20 cellular contexts compared by ENCODE assay signal in genomic region chr3:62968128-62968527, GRCh38.
DNase-seq lines count a peak whose midpoint lies in the region; ATAC-seq and TF ChIP-seq lines count a peak whose summit lies in the region.
"Had no signal": no experiment of that assay in that cellular context is flagged by ENCODE, and none has a peak within 500 bp of the region (broad histone marks: within the 10 kb centered on the region; RNA-seq: fewer than 3 reads in every experiment).

No MANE protein-coding gene starts in this region.

- H3K4me2 ChIP-seq in GM23248 (ENCODE audit: unreplicated experiment) (no peak overlapping the region), SK-N-SH (no peak overlapping the region)
- H3K4me2 ChIP-seq: GM23338 had no signal

- no peak overlapping the region for H3K4me3 ChIP-seq in GM23248
- H3K4me3 ChIP-seq in SK-N-SH (ENCODE audit: low read depth in 2 of 2, low read length in 1 of 2), result no peak overlapping the region
- no peak overlapping the region for H3K4me3 ChIP-seq in CD8-positive, alpha-beta T cell (ENCODE audit: low read depth, low read length)
- H3K4me3 ChIP-seq: GM23338, K562 had no signal

- no peaks in the 10 kb centered on the region for H3K27me3 Mint-ChIP-seq in CD8-positive, alpha-beta T cell (ENCODE audit: low read depth)
- H3K27me3 Mint-ChIP-seq: CD4-positive, CD25-positive, alpha-beta regulatory T cell had no signal

- CTCF ChIA-PET in SK-N-SH (lab: Yijun Ruan, JAX), result no interaction called here
- CTCF ChIA-PET in CD8-positive, alpha-beta T cell (lab: Charles Lee), result no interaction called here

- no peaks in the 10 kb centered on the region for H3K9me3 Mint-ChIP-seq in CD8-positive, alpha-beta T cell
- H3K9me3 Mint-ChIP-seq: GM23338 had no signal

- H2AFZ ChIP-seq in GM23248, result no peak overlapping the region
- H2AFZ ChIP-seq in SK-N-SH (ENCODE audit: low read depth), result no peak overlapping the region
- H2AFZ ChIP-seq: GM23338 had no signal

- in situ Hi-C loops in GM23248 (cut with MboI), result no loop called here

- H3K4me1 Mint-ChIP-seq in CD8-positive, alpha-beta T cell (ENCODE audit: low read depth), result no peaks in the 10 kb centered on the region
- H3K4me1 Mint-ChIP-seq: CD4-positive, CD25-positive, alpha-beta regulatory T cell had no signal

- TF ChIP-seq CTCF in SK-N-SH (IDR thresholded peaks at IDR 0.05), result no peak
- TF ChIP-seq CTCF in CD8-positive, alpha-beta T cell (IDR thresholded peaks at IDR 0.05), result no peak

- TF ChIP-seq RAD21 in SK-N-SH (IDR thresholded peaks at IDR 0.05; ENCODE audit: low read length), result no peak

- H3K9ac ChIP-seq in GM23248, result no peak overlapping the region
- H3K9ac ChIP-seq in SK-N-SH, result no peak overlapping the region

- H3K9me3 ChIP-seq in GM23248 (ENCODE audit: low read depth) (no peaks in the 10 kb centered on the region), SK-N-SH (no peaks in the 10 kb centered on the region)
- H3K9me3 ChIP-seq in CD8-positive, alpha-beta T cell (ENCODE audit: low read length), result no peaks in the 10 kb centered on the region
- H3K9me3 ChIP-seq: BE2C had no signal

- H3K27me3 ChIP-seq in GM23248 (replicated peaks; ENCODE audit: insufficient read depth) (no peaks in the 10 kb centered on the region), SK-N-SH (ENCODE audit: insufficient read depth) (no peaks in the 10 kb centered on the region)
- H3K27me3 ChIP-seq in CD8-positive, alpha-beta T cell (ENCODE audit: insufficient read depth, low read length), result no peaks in the 10 kb centered on the region
- H3K27me3 ChIP-seq: BE2C had no signal

- H3K9me2 ChIP-seq in GM23248 (ENCODE audit: insufficient read depth) (no peaks in the 10 kb centered on the region), SK-N-SH (no peaks in the 10 kb centered on the region)

- no peak for ATAC-seq in CD8-positive, alpha-beta T cell
- ATAC-seq in activated CD4-positive, CD25-positive, alpha-beta regulatory T cell treated with anti-CD3 and anti-CD28 coated beads, Interleukin-2, amount 50 U/mL, for 24 hours, result no peak
- ATAC-seq: GM23338, K562 had no signal

- H3K4me1 ChIP-seq in GM23248 (ENCODE audit: insufficient read depth) (peaks cover 5% of the 10 kb centered on the region; the same call in 1 of the 2 replicates), SK-N-SH (ENCODE audit: control insufficient read depth in 1 of 2, insufficient read depth in 2 of 2, low read depth in 1 of 2, low read length in 1 of 2) (peaks cover 0 to 6% of the 10 kb centered on the region in 2 experiments; a peak in 1 of 4 replicates)
- no peaks in the 10 kb centered on the region for H3K4me1 ChIP-seq in CD8-positive, alpha-beta T cell (ENCODE audit: insufficient read depth, low read length)

- peak in 1 of 2 experiments; percentile 41; a peak in 1 of 4 replicates for TF ChIP-seq EP300 in SK-N-SH (IDR thresholded peaks at IDR 0.05; ENCODE audit: borderline replicate concordance in 1 of 2, low read depth in 1 of 2, low read length in 1 of 2)

- no peak overlapping the region for H3K27ac ChIP-seq in GM23248
- H3K27ac ChIP-seq in SK-N-SH (ENCODE audit: low read depth in 2 of 2, low read length in 1 of 2), result peak overlapping the region in 1 of 2 experiments; percentile 52; a peak in 1 of 4 replicates
- no peak overlapping the region for H3K27ac ChIP-seq in CD8-positive, alpha-beta T cell (ENCODE audit: low read depth, low read length)
- H3K27ac ChIP-seq: HL-60 had no signal

- H3K4me3 Mint-ChIP-seq in CD8-positive, alpha-beta T cell, result no peak overlapping the region
- H3K4me3 Mint-ChIP-seq: CD4-positive, CD25-positive, alpha-beta regulatory T cell; GM23338 had no signal

- 79 to 82% methylated on average over 3 of the region's 3 CpGs for WGBS in GM23248 (ENCODE audit: low coverage in 1 of 2, low lambda C conversion rate in 2 of 2, missing lambda C conversion rate in 2 of 2), 2 experiments
- WGBS in SK-N-SH (ENCODE audit: low lambda C conversion rate), result 23% methylated on average over 3 of the region's 3 CpGs

- intact Hi-C loops in CD8-positive, alpha-beta T cell (cut with DNase I, micrococcal nuclease), result no loop called here
- intact Hi-C loops in posterior vena cava (cut with DNase I), result no loop called here

- POLR2A ChIA-PET in SK-N-SH (lab: Yijun Ruan, JAX), result no interaction called here
- POLR2A ChIA-PET in CD8-positive, alpha-beta T cell (lab: Charles Lee), result no interaction called here

- no peaks in the 10 kb centered on the region for H3K36me3 Mint-ChIP-seq in CD8-positive, alpha-beta T cell
- H3K36me3 Mint-ChIP-seq: CD4-positive, CD25-positive, alpha-beta regulatory T cell had no signal

- DNase-seq in A172 (ENCODE audit: low spot score) (peak; percentile 39), GM23248 (peak; percentile 25), SK-N-SH (no peak), foreskin melanocyte (peak; percentile 95), NCI-H82 (lab: John Stamatoyannopoulos, UW) (no peak), posterior vena cava (ENCODE audit: low spot score) (no peak)
- no peak for DNase-seq in CD8-positive, alpha-beta T cell
- DNase-seq: 8988T; BE2C; C1 segment of cervical spinal cord; CD4-positive, CD25-positive, alpha-beta regulatory T cell; DMS153; DMS79; GF-D8; HCEC 1CT; IMR-90 had no signal

- H3K79me2 ChIP-seq in GM23248 (ENCODE audit: insufficient read depth), result no peaks in the 10 kb centered on the region
- H3K79me2 ChIP-seq in SK-N-SH (ENCODE audit: insufficient read depth), result no peaks in the 10 kb centered on the region

- H3F3A ChIP-seq in GM23248 (ENCODE audit: insufficient read depth), result no peaks in the 10 kb centered on the region
- H3F3A ChIP-seq in SK-N-SH (replicated peaks; ENCODE audit: insufficient read depth), result no peaks in the 10 kb centered on the region

- H3K36me3 ChIP-seq in GM23248 (ENCODE audit: low read depth), result no peaks in the 10 kb centered on the region
- no peaks in the 10 kb centered on the region for H3K36me3 ChIP-seq in SK-N-SH (replicated peaks in 1 of 2; ENCODE audit: control insufficient read depth in 1 of 2, insufficient read depth in 2 of 2, low read length in 1 of 2)
- no peaks in the 10 kb centered on the region for H3K36me3 ChIP-seq in CD8-positive, alpha-beta T cell (ENCODE audit: insufficient read depth, low read length)
- H3K36me3 ChIP-seq: BE2C had no signal

- H3K27ac Mint-ChIP-seq in CD8-positive, alpha-beta T cell, result no peak overlapping the region
- H3K27ac Mint-ChIP-seq: CD4-positive, CD25-positive, alpha-beta regulatory T cell; GM23338 had no signal

- H4K20me1 ChIP-seq in GM23248 (ENCODE audit: insufficient read depth) (no peaks in the 10 kb centered on the region), SK-N-SH (ENCODE audit: insufficient read depth) (no peaks in the 10 kb centered on the region)

TF ChIP-seq in SK-N-SH, 30 proteins besides CTCF, POLR2A, EP300 and RAD21:
- TF ChIP-seq TAF1 (IDR thresholded peaks at IDR 0.05; ENCODE audit: borderline replicate concordance, low read depth, low read length) (no peak), YY1 (IDR thresholded peaks at IDR 0.05; ENCODE audit: low read depth) (no peak; the same call in 1 of the 2 replicates), JUND (IDR thresholded peaks at IDR 0.05) (peak; percentile 56), RXRA (IDR thresholded peaks at IDR 0.05; ENCODE audit: borderline replicate concordance, low read depth) (peak; percentile 24; the same call in 1 of the 2 replicates), FOSL2 (IDR thresholded peaks at IDR 0.05; ENCODE audit: borderline replicate concordance, low read depth) (peak; percentile 47; the same call in 1 of the 2 replicates), PBX3 (IDR thresholded peaks at IDR 0.05) (peak; percentile 83), TCF12 (IDR thresholded peaks at IDR 0.05) (peak; percentile 44), ELF1 (IDR thresholded peaks at IDR 0.05) (no peak), TEAD4 (IDR thresholded peaks at IDR 0.05; ENCODE audit: borderline replicate concordance, insufficient read depth) (no peak)

Comparison
In these comparisons a context has a peak if more than half of its experiments do, and no peak if none do; other contexts are left out.
1. DNase-seq: peak in A172 (single experiment), GM23248 (single experiment) and foreskin melanocyte (single experiment); none in SK-N-SH (single experiment), CD8-positive, alpha-beta T cell (0 of 7), NCI-H82 (single experiment) and posterior vena cava (single experiment).